8 cellular contexts compared by ENCODE assay signal in the genomic region with DNA sequence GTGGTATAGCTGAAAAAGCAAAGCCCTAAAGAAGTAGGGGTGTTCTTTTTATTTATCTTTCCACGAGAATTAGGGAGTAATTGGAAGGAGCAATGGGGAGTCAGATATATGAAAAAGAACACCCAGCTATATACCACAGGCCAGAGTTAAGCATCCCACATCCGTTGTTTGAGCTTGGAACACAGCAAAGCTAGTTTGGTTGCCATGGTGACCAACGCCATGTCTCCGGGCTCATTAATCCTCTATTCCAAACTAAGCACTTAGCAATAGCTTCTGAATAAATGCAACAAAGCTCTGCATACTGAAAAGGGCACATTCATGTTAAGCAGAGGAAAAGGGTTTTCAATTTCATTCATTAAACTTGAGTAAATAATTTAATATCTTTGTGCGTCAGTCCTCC. TPM values are rescaled to one million over a fixed set of nuclear protein-coding genes. Genes with fewer than 3 reads are reported as not detected.
DNase-seq lines count a peak whose midpoint lies in the region; ATAC-seq and TF ChIP-seq lines count a peak whose summit lies in the region.

No MANE protein-coding gene starts in this region.

- intact Hi-C loops in OCI-LY7 (cut with micrococcal nuclease; ENCODE audit: unreplicated experiment): no loop called here
- intact Hi-C loops in naive thymus-derived CD4-positive, alpha-beta T cell (cut with micrococcal nuclease): no loop called here
- intact Hi-C loops in ovary (cut with DNase I): no loop called here

- no peak overlapping the region for H2AFZ ChIP-seq in OCI-LY7 (ENCODE audit: low read length)

- peaks cover 0 to 4% (median 0%) of the 10 kb centered on the region in 7 donors for H3K4me1 Mint-ChIP-seq in naive thymus-derived CD4-positive, alpha-beta T cell

- peak; percentile 45 for ATAC-seq in HG03159 (IDR thresholded peaks at IDR 0.05; ENCODE audit: unreplicated experiment)
- ATAC-seq in naive thymus-derived CD4-positive, alpha-beta T cell: no peak

- H3K36me3 ChIP-seq in OCI-LY7 (ENCODE audit: insufficient read depth, low read length): no peaks in the 10 kb centered on the region
- H3K36me3 ChIP-seq in suprapubic skin: no peaks in the 10 kb centered on the region
- no peaks in the 10 kb centered on the region for H3K36me3 ChIP-seq in naive thymus-derived CD4-positive, alpha-beta T cell (ENCODE audit: control insufficient read depth in 2 of 3, insufficient read depth in 3 of 3, low read length in 3 of 3)
- H3K36me3 ChIP-seq in ovary: no peaks in the 10 kb centered on the region

- H3K4me1 ChIP-seq in OCI-LY7 (ENCODE audit: insufficient read depth, low read length, poor library complexity, severe bottlenecking) (no peaks in the 10 kb centered on the region), suprapubic skin (peaks cover 3% of the 10 kb centered on the region), ovary (ENCODE audit: insufficient read depth) (no peaks in the 10 kb centered on the region)
- no peaks in the 10 kb centered on the region for H3K4me1 ChIP-seq in naive thymus-derived CD4-positive, alpha-beta T cell (ENCODE audit: control insufficient read depth in 2 of 2, insufficient read depth in 2 of 2, low read length in 2 of 2)

- H3K4me3 ChIP-seq in GM12865 (ENCODE audit: low read depth, low read length) (no peak overlapping the region), OCI-LY7 (ENCODE audit: low read depth, low read length, poor library complexity, severe bottlenecking) (no peak overlapping the region), suprapubic skin (no peak overlapping the region), ovary (no peak overlapping the region)
- no peak overlapping the region for H3K4me3 ChIP-seq in naive thymus-derived CD4-positive, alpha-beta T cell (ENCODE audit: low read length)

- H3K9me3 Mint-ChIP-seq in naive thymus-derived CD4-positive, alpha-beta T cell: no peaks in the 10 kb centered on the region

- TF ChIP-seq POLR2A in suprapubic skin (IDR thresholded peaks at IDR 0.05) (no peak), ovary (IDR thresholded peaks at IDR 0.05) (no peak)

- WGBS in suprapubic skin: 38% methylated on average over 5 of the region's 5 CpGs
- WGBS in ovary, 3 donors: 29 to 43% (median 32%) methylated on average over 5 of the region's 5 CpGs

- H3K79me2 ChIP-seq in OCI-LY7 (ENCODE audit: insufficient read depth, low read depth, low read length): no peaks in the 10 kb centered on the region

- CTCF ChIA-PET in OCI-LY7 (lab: Charles Lee; ENCODE audit: unreplicated experiment): no interaction called here
- CTCF ChIA-PET in naive thymus-derived CD4-positive, alpha-beta T cell (lab: Charles Lee): interaction anchor here (0.6 kb wide), 2 partner anchors 73 to 136 kb away, joined by 3 to 4 read pairs; no protein-coding TSS in a partner anchor

- H3K36me3 Mint-ChIP-seq in naive thymus-derived CD4-positive, alpha-beta T cell: no peaks in the 10 kb centered on the region

- H3K4me2 ChIP-seq in OCI-LY7 (ENCODE audit: low read length): no peak overlapping the region

- no peaks in the 10 kb centered on the region for H3K9me2 ChIP-seq in OCI-LY7 (ENCODE audit: insufficient read depth, low read length)

- DNase-seq in GM12865 (ENCODE audit: low read depth): peak; percentile 32
- DNase-seq in OCI-LY7 (ENCODE audit: low spot score): peak; percentile 1
- DNase-seq in glomerular visceral epithelial cell (ENCODE audit: extremely low spot score): peak; percentile 45
- no peak for DNase-seq in stimulated activated CD8-positive, alpha-beta memory T cell treated with anti-CD3 and anti-CD28 coated beads, Interleukin-4, amount 100 ng/mL, for 48 hours
- no peak for DNase-seq in suprapubic skin (ENCODE audit: low spot score in 2 of 2)
- no peak for DNase-seq in naive thymus-derived CD4-positive, alpha-beta T cell
- DNase-seq in ovary: no peak

- H3K27ac ChIP-seq in OCI-LY7 (ENCODE audit: low read depth, low read length, poor library complexity, severe bottlenecking) (no peak overlapping the region), suprapubic skin (no peak overlapping the region), ovary (no peak overlapping the region)
- H3K27ac ChIP-seq in naive thymus-derived CD4-positive, alpha-beta T cell (ENCODE audit: low read depth, low read length): no peak overlapping the region

- H3K4me3 Mint-ChIP-seq in naive thymus-derived CD4-positive, alpha-beta T cell: no peak overlapping the region

- H4K20me1 ChIP-seq in OCI-LY7 (ENCODE audit: insufficient read depth, low read length): no peaks in the 10 kb centered on the region

- BruUV-seq in OCI-LY7 (replicated peaks; lab: Mats Ljungman, UMichigan): no TSS peak

- H3K27ac Mint-ChIP-seq in naive thymus-derived CD4-positive, alpha-beta T cell: no peak overlapping the region

- H3K27me3 ChIP-seq in suprapubic skin: no peaks in the 10 kb centered on the region
- no peaks in the 10 kb centered on the region for H3K27me3 ChIP-seq in naive thymus-derived CD4-positive, alpha-beta T cell (ENCODE audit: control insufficient read depth in 2 of 2, insufficient read depth in 2 of 2, low read length in 2 of 2)
- H3K27me3 ChIP-seq in ovary: no peaks in the 10 kb centered on the region

- peaks cover 0 to 14% (median 5%) of the 10 kb centered on the region in 5 donors for H3K27me3 Mint-ChIP-seq in naive thymus-derived CD4-positive, alpha-beta T cell

- no peak for TF ChIP-seq EP300 in suprapubic skin (IDR thresholded peaks at IDR 0.05)
- TF ChIP-seq EP300 in ovary (IDR thresholded peaks at IDR 0.05): no peak

- TF ChIP-seq CTCF in GM12865 (IDR thresholded peaks at IDR 0.05; ENCODE audit: insufficient read depth, low read depth, low read length, missing control alignments): no peak
- no peak for TF ChIP-seq CTCF in OCI-LY7 (conservative IDR thresholded peaks at IDR 0.05; ENCODE audit: low read length)
- TF ChIP-seq CTCF in suprapubic skin (IDR thresholded peaks at IDR 0.05): no peak
- no peak for TF ChIP-seq CTCF in ovary (IDR thresholded peaks at IDR 0.05)

- H3K9me3 ChIP-seq in OCI-LY7 (ENCODE audit: low read length): no peaks in the 10 kb centered on the region
- no peaks in the 10 kb centered on the region for H3K9me3 ChIP-seq in suprapubic skin
- no peaks in the 10 kb centered on the region for H3K9me3 ChIP-seq in naive thymus-derived CD4-positive, alpha-beta T cell (ENCODE audit: control insufficient read depth in 2 of 3, low read length in 3 of 3)
- H3K9me3 ChIP-seq in ovary: no peaks in the 10 kb centered on the region

- POLR2A ChIA-PET in OCI-LY7 (lab: Charles Lee): interaction anchor here (1.0 kb wide), 1 partner anchor 13 kb away, joined by 3 read pairs; no protein-coding TSS in a partner anchor
- POLR2A ChIA-PET in naive thymus-derived CD4-positive, alpha-beta T cell (lab: Charles Lee): no interaction called here

RNA-seq across cellular contexts. Expression of a gene that starts 23.5 kb away (rescaled TPM):
- total RNA-seq in OCI-LY7 (2014; rRNA removed; shearing (Covaris generic)): not detected in 2 replicates
- not detected in 2 replicates for total RNA-seq in OCI-LY7 (2022)
- under 1 TPM in 2 of 4 donors, not detected in 2; 0.13 to 0.31 TPM for total RNA-seq in suprapubic skin
- not detected for total RNA-seq in naive thymus-derived CD4-positive, alpha-beta T cell
- not detected for polyA plus RNA-seq in naive thymus-derived CD4-positive, alpha-beta T cell
- 1 to 10 TPM in 2 of 7 donors, under 1 TPM in 5; 0.11 to 2.0 (median 0.25) TPM for total RNA-seq in ovary
- polyA plus RNA-seq in ovary: under 1 TPM; 0.15 to 0.23 TPM

Comparison
In these comparisons a context has a peak if more than half of its experiments do, and no peak if none do; other contexts are left out.
1. DNase-seq: peak in GM12865 (single experiment), OCI-LY7 (single experiment) and glomerular visceral epithelial cell (single experiment); none in stimulated activated CD8-positive, alpha-beta memory T cell treated with anti-CD3 and anti-CD28 coated beads, Interleukin-4, amount 100 ng/mL, for 48 hours (single experiment), suprapubic skin (0 of 2), naive thymus-derived CD4-positive, alpha-beta T cell (0 of 9) and ovary (0 of 5).